1 cellular context compared by ENCODE assay signal in the genomic region with DNA sequence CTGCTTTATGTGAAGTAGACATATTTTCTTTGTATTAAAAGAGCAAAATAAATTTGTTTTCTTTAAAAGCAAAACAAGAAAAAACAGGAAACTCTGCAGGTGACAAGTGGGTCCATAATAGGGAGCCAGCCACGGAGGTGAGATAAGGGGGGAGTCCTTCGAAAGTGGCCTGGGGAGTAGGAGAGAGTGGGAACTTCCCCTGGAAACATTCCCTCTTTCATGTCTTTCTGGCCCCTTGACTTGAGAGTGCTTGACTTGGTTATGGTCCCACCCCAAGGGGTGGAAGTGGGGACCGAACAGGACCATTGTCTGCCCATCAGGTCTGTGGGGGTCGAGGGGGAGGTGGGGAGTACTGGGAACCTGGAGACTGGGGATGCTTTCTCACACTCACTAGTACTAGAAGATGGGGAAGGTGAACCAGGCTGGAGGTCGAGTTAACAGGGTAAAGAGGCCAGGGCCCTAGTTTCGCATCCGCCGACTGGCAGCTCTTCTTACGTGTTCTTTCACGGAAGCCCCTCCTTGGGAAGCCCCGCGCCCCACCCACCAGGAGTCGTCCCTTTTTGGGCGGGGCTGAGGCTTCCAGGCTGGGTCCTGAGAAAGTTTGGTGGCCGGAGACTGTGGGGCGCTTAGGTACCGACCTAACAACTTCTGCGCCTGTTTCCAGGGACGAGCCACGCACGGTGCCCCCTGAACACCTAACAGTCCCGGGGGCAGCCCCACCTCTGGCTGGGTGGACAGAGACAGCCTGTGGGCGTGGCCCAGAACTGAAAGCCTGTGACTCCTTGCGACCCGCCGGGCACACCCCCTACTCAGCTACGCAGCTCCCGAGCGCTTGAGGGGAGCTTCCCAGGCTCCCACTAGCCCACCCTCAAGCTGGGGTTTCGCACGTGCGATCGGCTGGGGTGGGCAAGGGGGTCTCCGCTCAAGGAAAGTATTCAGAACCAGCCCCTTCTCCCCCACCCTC.
TF ChIP-seq lines count a peak whose summit lies in the region.

No MANE protein-coding gene starts in this region.

TF ChIP-seq in HCT116, 20 proteins besides CTCF, POLR2A, EP300 and RAD21 (continued from another document):
- TF ChIP-seq, protein P1, sequence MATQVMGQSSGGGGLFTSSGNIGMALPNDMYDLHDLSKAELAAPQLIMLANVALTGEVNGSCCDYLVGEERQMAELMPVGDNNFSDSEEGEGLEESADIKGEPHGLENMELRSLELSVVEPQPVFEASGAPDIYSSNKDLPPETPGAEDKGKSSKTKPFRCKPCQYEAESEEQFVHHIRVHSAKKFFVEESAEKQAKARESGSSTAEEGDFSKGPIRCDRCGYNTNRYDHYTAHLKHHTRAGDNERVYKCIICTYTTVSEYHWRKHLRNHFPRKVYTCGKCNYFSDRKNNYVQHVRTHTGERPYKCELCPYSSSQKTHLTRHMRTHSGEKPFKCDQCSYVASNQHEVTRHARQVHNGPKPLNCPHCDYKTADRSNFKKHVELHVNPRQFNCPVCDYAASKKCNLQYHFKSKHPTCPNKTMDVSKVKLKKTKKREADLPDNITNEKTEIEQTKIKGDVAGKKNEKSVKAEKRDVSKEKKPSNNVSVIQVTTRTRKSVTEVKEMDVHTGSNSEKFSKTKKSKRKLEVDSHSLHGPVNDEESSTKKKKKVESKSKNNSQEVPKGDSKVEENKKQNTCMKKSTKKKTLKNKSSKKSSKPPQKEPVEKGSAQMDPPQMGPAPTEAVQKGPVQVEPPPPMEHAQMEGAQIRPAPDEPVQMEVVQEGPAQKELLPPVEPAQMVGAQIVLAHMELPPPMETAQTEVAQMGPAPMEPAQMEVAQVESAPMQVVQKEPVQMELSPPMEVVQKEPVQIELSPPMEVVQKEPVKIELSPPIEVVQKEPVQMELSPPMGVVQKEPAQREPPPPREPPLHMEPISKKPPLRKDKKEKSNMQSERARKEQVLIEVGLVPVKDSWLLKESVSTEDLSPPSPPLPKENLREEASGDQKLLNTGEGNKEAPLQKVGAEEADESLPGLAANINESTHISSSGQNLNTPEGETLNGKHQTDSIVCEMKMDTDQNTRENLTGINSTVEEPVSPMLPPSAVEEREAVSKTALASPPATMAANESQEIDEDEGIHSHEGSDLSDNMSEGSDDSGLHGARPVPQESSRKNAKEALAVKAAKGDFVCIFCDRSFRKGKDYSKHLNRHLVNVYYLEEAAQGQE (IDR thresholded peaks at IDR 0.05; ENCODE audit: low read depth), result no peak
- TF ChIP-seq SRF (IDR thresholded peaks at IDR 0.05; ENCODE audit: low read depth) (no peak), FOSL1 (IDR thresholded peaks at IDR 0.05; ENCODE audit: low read depth) (no peak), ELF1 (IDR thresholded peaks at IDR 0.05; ENCODE audit: borderline replicate concordance, low read depth) (no peak), POLR2AphosphoS5 (IDR thresholded peaks at IDR 0.05; ENCODE audit: low read depth, low read length) (no peak), TCF7L2 (IDR thresholded peaks at IDR 0.05; ENCODE audit: borderline replicate concordance, extremely low read depth, insufficient read depth, insufficient read length) (no peak), EZH2phosphoT487 (IDR thresholded peaks at IDR 0.05; ENCODE audit: borderline replicate concordance) (no peak), CBX3 (IDR thresholded peaks at IDR 0.05; ENCODE audit: low read depth) (no peak), ZFX (IDR thresholded peaks at IDR 0.05) (no peak), CEBPB (IDR thresholded peaks at IDR 0.05; ENCODE audit: low read depth) (no peak)
- TF ChIP-seq, protein P2, sequence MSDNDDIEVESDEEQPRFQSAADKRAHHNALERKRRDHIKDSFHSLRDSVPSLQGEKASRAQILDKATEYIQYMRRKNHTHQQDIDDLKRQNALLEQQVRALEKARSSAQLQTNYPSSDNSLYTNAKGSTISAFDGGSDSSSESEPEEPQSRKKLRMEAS (IDR thresholded peaks at IDR 0.05), result no peak
